ENCODE assay signal across 9 cellular contexts in genomic region chr3:28326458-28326926, GRCh38. TPM values are rescaled to one million over a fixed set of nuclear protein-coding genes. Genes with fewer than 3 reads are reported as not detected.
DNase-seq lines count a peak whose midpoint lies in the region; ATAC-seq and TF ChIP-seq lines count a peak whose summit lies in the region.
"Had no signal": no experiment of that assay in that cellular context is flagged by ENCODE, and none has a peak within 500 bp of the region (broad histone marks: within the 10 kb centered on the region; RNA-seq: fewer than 3 reads in every experiment).

No MANE protein-coding gene starts in this region.

- H3K4me3 ChIP-seq in GM12865 (ENCODE audit: low read depth, low read length) (no peak overlapping the region), IMR-90 (ENCODE audit: insufficient read depth, low read depth, low read length) (no peak overlapping the region), WERI-Rb-1 (ENCODE audit: low read depth, low read length) (no peak overlapping the region), Karpas-422 (ENCODE audit: low read length) (no peak overlapping the region)
- H3K4me3 ChIP-seq: SJSA1 had no signal

- CTCF ChIA-PET in IMR-90 (lab: Yijun Ruan, JAX) = interaction anchor here (0.5 to 1.0 kb wide), 4 partner anchors 13 to 847 kb away, joined by 4 to 5 read pairs (median 5); no protein-coding TSS in a partner anchor

- no peak overlapping the region for H2BK120ac ChIP-seq in IMR-90 (ENCODE audit: low read depth, low read length)

- H3K4me1 ChIP-seq in IMR-90 (ENCODE audit: control insufficient read depth, insufficient read depth, low read length) (no peaks in the 10 kb centered on the region), Karpas-422 (ENCODE audit: low read length) (no peaks in the 10 kb centered on the region)
- H3K4me1 ChIP-seq: SJSA1 had no signal

- peak overlapping the region; percentile 51 for H3K27ac Mint-ChIP-seq in central memory CD8-positive, alpha-beta T cell (ENCODE audit: low read depth)

- no peak overlapping the region for H2AK9ac ChIP-seq in IMR-90 (replicated peaks; ENCODE audit: low read depth, low read length, poor library complexity)

- no peak overlapping the region for H2BK20ac ChIP-seq in IMR-90 (ENCODE audit: low read depth, low read length)

- no peak overlapping the region for H3K14ac ChIP-seq in IMR-90 (replicated peaks; ENCODE audit: low read depth, low read length)

- BruUV-seq in IMR-90 (replicated peaks; lab: Mats Ljungman, UMichigan) = no TSS peak

- H4K5ac ChIP-seq in IMR-90 (ENCODE audit: low read depth, low read length) = no peak overlapping the region

- H3K9me1 ChIP-seq in IMR-90 (ENCODE audit: insufficient read depth, low read length) = no peaks in the 10 kb centered on the region

- H3K4me3 Mint-ChIP-seq in central memory CD8-positive, alpha-beta T cell = no peak overlapping the region

- intact Hi-C loops in IMR-90 (cut with micrococcal nuclease) = loop anchor here (5.0 kb wide), 1 partner anchor 389 kb away; no protein-coding TSS in a partner anchor

- peaks cover 31% of the 10 kb centered on the region for H3K4me1 Mint-ChIP-seq in central memory CD8-positive, alpha-beta T cell

- H4K91ac ChIP-seq in IMR-90 (ENCODE audit: insufficient read depth, low read depth, low read length) = no peak overlapping the region

- no CpG with 5 or more reads among the region's 2 CpGs for WGBS in IMR-90 (ENCODE audit: extremely low coverage in 2 of 2, insufficient read length in 1 of 2), 2 experiments

- H3K9me2 ChIP-seq in Karpas-422 (replicated peaks; ENCODE audit: insufficient read depth, low read length) = no peaks in the 10 kb centered on the region

- POLR2A ChIA-PET in IMR-90 (lab: Charles Lee; ENCODE audit: unreplicated experiment) = interaction anchor here (0.6 kb wide), 1 partner anchor 242 kb away, joined by 4 read pairs; no protein-coding TSS in a partner anchor

- H3K27ac ChIP-seq in IMR-90 (ENCODE audit: insufficient read depth, low read length) (no peak overlapping the region), WERI-Rb-1 (no peak overlapping the region), Karpas-422 (ENCODE audit: low read length) (no peak overlapping the region)
- H3K27ac ChIP-seq: SJSA1 had no signal

- H3K23ac ChIP-seq in IMR-90 (ENCODE audit: low read depth, low read length) = no peak overlapping the region

- no peak overlapping the region for H4K8ac ChIP-seq in IMR-90 (ENCODE audit: low read depth in 2 of 2, low read length in 2 of 2)

- H3K9me3 Mint-ChIP-seq in central memory CD8-positive, alpha-beta T cell = no peaks in the 10 kb centered on the region

- no peak overlapping the region for H2BK5ac ChIP-seq in IMR-90 (ENCODE audit: low read depth, low read length, poor library complexity, severe bottlenecking)

- no peak for TF ChIP-seq CTCF in GM12865 (IDR thresholded peaks at IDR 0.05; ENCODE audit: insufficient read depth, low read depth, low read length, missing control alignments)
- no peak for TF ChIP-seq CTCF in IMR-90 (conservative IDR thresholded peaks at IDR 0.05; ENCODE audit: low read depth, low read length)
- no peak for TF ChIP-seq CTCF in WERI-Rb-1 (IDR thresholded peaks at IDR 0.05; ENCODE audit: low read depth, low read length)

- H3K9me3 ChIP-seq in IMR-90 (ENCODE audit: control insufficient read depth, insufficient read depth, low read length) (no peaks in the 10 kb centered on the region), WERI-Rb-1 (ENCODE audit: severe bottlenecking) (no peaks in the 10 kb centered on the region), Karpas-422 (ENCODE audit: low read length) (no peaks in the 10 kb centered on the region)
- H3K9me3 ChIP-seq: SJSA1 had no signal

- no peak overlapping the region for H3K56ac ChIP-seq in IMR-90 (ENCODE audit: extremely low read depth, insufficient read depth, low read length)

- H3K4ac ChIP-seq in IMR-90 (ENCODE audit: low read depth, low read length) = no peak overlapping the region

- no peak overlapping the region for H3K4me2 ChIP-seq in IMR-90 (ENCODE audit: low read depth, low read length)
- no peak overlapping the region for H3K4me2 ChIP-seq in Karpas-422 (ENCODE audit: low read depth, low read length, poor library complexity, severe bottlenecking)

- H3K36me3 Mint-ChIP-seq in central memory CD8-positive, alpha-beta T cell (ENCODE audit: insufficient read depth) = peaks cover 10% of the 10 kb centered on the region

- peak; percentile 65 for ATAC-seq in GM21528 (IDR thresholded peaks at IDR 0.05; ENCODE audit: low FRiP score, unreplicated experiment)
- ATAC-seq in IMR-90 (ENCODE audit: low read depth) = no peak
- peak; percentile 88 for ATAC-seq in central memory CD8-positive, alpha-beta T cell (replicated peaks; ENCODE audit: extremely low read depth, poor library complexity, severe bottlenecking)
- ATAC-seq in HG03025 (IDR thresholded peaks at IDR 0.05; ENCODE audit: low FRiP score, unreplicated experiment) = no peak

- no peaks in the 10 kb centered on the region for H3K27me3 ChIP-seq in IMR-90 (ENCODE audit: control insufficient read depth, insufficient read depth, low read length)
- H3K27me3 ChIP-seq in WERI-Rb-1 (ENCODE audit: insufficient read depth, low read depth, severe bottlenecking) = no peaks in the 10 kb centered on the region
- no peaks in the 10 kb centered on the region for H3K27me3 ChIP-seq in Karpas-422 (ENCODE audit: low read length)
- H3K27me3 ChIP-seq: SJSA1 had no signal

- DNase-seq in GM12865 (ENCODE audit: low read depth) (peak; percentile 57), IMR-90 (peak; percentile 19), foreskin melanocyte (no peak), WERI-Rb-1 (no peak), Karpas-422 (no peak)
- peak in 1 of 2 donors; percentile 45 for DNase-seq in central memory CD8-positive, alpha-beta T cell (ENCODE audit: low spot score in 2 of 2)

- H2AFZ ChIP-seq in IMR-90 (replicated peaks; ENCODE audit: low read length, poor library complexity) (no peak overlapping the region), Karpas-422 (ENCODE audit: low read length) (no peak overlapping the region)

- dilution Hi-C loops in IMR-90 (cut with HindIII; ENCODE audit: low sequenced_read_pairs, unreplicated experiment) = no loop called here

- H3K27me3 Mint-ChIP-seq in central memory CD8-positive, alpha-beta T cell = no peaks in the 10 kb centered on the region

- in situ Hi-C loops in IMR-90 (cut with MboI; ENCODE audit: low sequenced_read_pairs) = no loop called here

- H3K79me1 ChIP-seq in IMR-90 (ENCODE audit: low read depth in 1 of 2, low read length in 2 of 2) = peaks cover 0 to 4% of the 10 kb centered on the region in 2 experiments; a peak in 1 of 4 replicates

- H3K36me3 ChIP-seq in IMR-90 (ENCODE audit: control insufficient read depth, insufficient read depth, low read length) (peaks cover 12% of the 10 kb centered on the region), WERI-Rb-1 (peaks cover 20% of the 10 kb centered on the region), Karpas-422 (ENCODE audit: insufficient read depth, low read length) (peaks cover 29% of the 10 kb centered on the region)

- TF ChIP-seq POLR2A in IMR-90 (IDR thresholded peaks at IDR 0.05; ENCODE audit: low read depth, low read length) = no peak

- no peaks in the 10 kb centered on the region for H3K79me2 ChIP-seq in Karpas-422 (ENCODE audit: low read length)

- H4K20me1 ChIP-seq in IMR-90 (ENCODE audit: insufficient read depth, low read length) (no peaks in the 10 kb centered on the region), Karpas-422 (ENCODE audit: insufficient read depth, low read depth, low read length) (no peaks in the 10 kb centered on the region)

- no peak for TF ChIP-seq RAD21 in IMR-90 (IDR thresholded peaks at IDR 0.05; ENCODE audit: low read length)

- no peak overlapping the region for H3K9ac ChIP-seq in IMR-90 (ENCODE audit: low read depth, low read length)
- no peak overlapping the region for H3K9ac ChIP-seq in Karpas-422 (ENCODE audit: low read length)

- H2AK5ac ChIP-seq in IMR-90 (ENCODE audit: low read depth, low read length) = no peak overlapping the region

- no peak overlapping the region for H3K18ac ChIP-seq in IMR-90 (ENCODE audit: low read depth, low read length)

- no peak overlapping the region for H2BK15ac ChIP-seq in IMR-90 (ENCODE audit: low read depth, low read length)

TF ChIP-seq in IMR-90, 13 proteins besides CTCF, POLR2A, EP300 and RAD21:
- TF ChIP-seq FOS (IDR thresholded peaks at IDR 0.05; ENCODE audit: low read depth, low read length) (no peak), CEBPB (IDR thresholded peaks at IDR 0.05; ENCODE audit: low read depth, low read length) (no peak), RFX5 (IDR thresholded peaks at IDR 0.05; ENCODE audit: low read depth, low read length) (no peak), CHD1 (IDR thresholded peaks at IDR 0.05; ENCODE audit: low read depth, low read length) (no peak), NFE2L2 (IDR thresholded peaks at IDR 0.05; ENCODE audit: low read depth, low read length) (no peak), MAFK (IDR thresholded peaks at IDR 0.05; ENCODE audit: low read depth, low read length) (no peak)

RNA-seq across cellular contexts. Expression of gene ZCWPW2, which starts 22.0 kb away (rescaled TPM):
- total RNA-seq in IMR-90 (2012; rRNA removed) = 0.18 and 0.56 TPM in 2 replicates
- polyA plus RNA-seq in IMR-90 (2012; rRNA removed) = 0.24 and 0.26 TPM in 2 replicates
- polyA plus RNA-seq in IMR-90 (2012; cell fraction: cytosol; rRNA removed) = 0.03 TPM in 1 of 2 replicates, not detected in the other
- 0.08 TPM in 1 of 2 replicates, not detected in the other for polyA plus RNA-seq in IMR-90 (2012; cell fraction: nucleus; rRNA removed; ENCODE audit: low replicate concordance)
- total RNA-seq in Karpas-422 (2014; rRNA removed; shearing (Covaris generic); ENCODE audit: low replicate concordance) = not detected in 2 replicates

RNA-seq across cellular contexts. Expression of gene AZI2, which starts 22.1 kb away (rescaled TPM):
- 30.1 and 63.6 TPM in 2 replicates for total RNA-seq in IMR-90 (2012; rRNA removed)
- polyA plus RNA-seq in IMR-90 (2012; rRNA removed) = 46.2 and 52.5 TPM in 2 replicates
- polyA plus RNA-seq in IMR-90 (2012; cell fraction: cytosol; rRNA removed) = 13.5 and 15.7 TPM in 2 replicates
- polyA plus RNA-seq in IMR-90 (2012; cell fraction: nucleus; rRNA removed; ENCODE audit: low replicate concordance) = 8.6 and 56.9 TPM in 2 replicates
- total RNA-seq in Karpas-422 (2014; rRNA removed; shearing (Covaris generic); ENCODE audit: low replicate concordance) = 11.0 and 38.1 TPM in 2 replicates

Comparison
In these comparisons a context has a peak if more than half of its experiments do, and no peak if none do; other contexts are left out.
1. DNase-seq: peak in GM12865 (single experiment) and IMR-90 (single experiment); none in foreskin melanocyte (single experiment), WERI-Rb-1 (single experiment) and Karpas-422 (single experiment).
2. ATAC-seq: peak in GM21528 (single experiment) and central memory CD8-positive, alpha-beta T cell (single experiment); none in IMR-90 (single experiment) and HG03025 (single experiment).